Comparison of ENCODE assay signal across 1 cellular context in genomic region chr10:62248465-62248864, GRCh38.
TF ChIP-seq lines count a peak whose summit lies in the region.

No MANE protein-coding gene starts in this region.

TF ChIP-seq in Ishikawa, 13 proteins besides CTCF, POLR2A, EP300 and RAD21 (continued from another document):
- no peak for TF ChIP-seq MAX (IDR thresholded peaks at IDR 0.05)
